21 cellular contexts compared by ENCODE assay signal in the genomic region with DNA sequence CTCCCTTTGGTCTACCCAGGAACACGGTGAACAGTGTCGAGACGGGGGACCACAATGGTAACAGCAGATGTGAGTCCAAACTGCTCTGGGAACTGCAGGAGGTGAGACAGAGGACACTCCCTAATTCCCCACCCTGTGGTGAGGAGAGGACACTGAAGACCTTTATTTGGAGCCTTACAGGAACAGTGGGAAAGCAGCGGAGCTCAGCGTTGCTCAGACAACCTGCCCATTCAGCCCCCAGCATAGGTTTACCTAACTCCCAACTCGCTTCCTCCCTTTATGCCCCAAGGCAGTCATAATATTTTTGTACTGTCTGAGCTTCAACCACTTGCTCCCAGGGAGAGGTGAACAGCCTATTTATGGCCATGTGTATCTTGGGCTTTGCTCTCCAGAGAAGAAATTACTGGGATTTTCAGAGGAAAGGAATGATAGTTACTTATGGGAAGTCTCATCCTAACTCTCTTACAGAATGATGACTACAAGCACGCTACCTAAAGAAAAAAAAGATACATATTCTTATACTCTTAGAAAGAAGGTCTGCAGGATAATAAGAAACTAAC. TPM values are rescaled to one million over a fixed set of nuclear protein-coding genes. Genes with fewer than 3 reads are reported as not detected.
DNase-seq lines count a peak whose midpoint lies in the region; ATAC-seq and TF ChIP-seq lines count a peak whose summit lies in the region.
"Had no signal": no experiment of that assay in that cellular context is flagged by ENCODE, and none has a peak within 500 bp of the region (broad histone marks: within the 10 kb centered on the region; RNA-seq: fewer than 3 reads in every experiment).

No MANE protein-coding gene starts in this region.

- H3K36me3 ChIP-seq in PC-3 (ENCODE audit: low read depth, low read length) (no peaks in the 10 kb centered on the region), mammary epithelial cell (ENCODE audit: insufficient read depth, low read length) (no peaks in the 10 kb centered on the region)
- H3K36me3 ChIP-seq: cardiac muscle cell, neutrophil, upper lobe of left lung had no signal

- H3F3A ChIP-seq in PC-3 (ENCODE audit: low read length, unreplicated experiment), result no peaks in the 10 kb centered on the region

- dilution Hi-C loops in mammary epithelial cell (cut with HindIII; ENCODE audit: low sequenced_read_pairs), result no loop called here

- in situ Hi-C loops in mammary epithelial cell (cut with MboI; ENCODE audit: low sequenced_read_pairs in 2 of 2), result no loop called here

- no peaks in the 10 kb centered on the region for H3K79me2 ChIP-seq in PC-3 (ENCODE audit: low read length)
- no peaks in the 10 kb centered on the region for H3K79me2 ChIP-seq in mammary epithelial cell (ENCODE audit: insufficient read depth, low read length)
- H3K79me2 ChIP-seq: hepatocyte had no signal

- peaks cover 5 to 18% of the 10 kb centered on the region in 2 donors for H3K9me3 Mint-ChIP-seq in activated naive CD4-positive, alpha-beta T cell treated with anti-CD3 and anti-CD28 coated beads, Interleukin-2, amount 50 U/mL, for 72 hours

- no peaks in the 10 kb centered on the region for H3K9me2 ChIP-seq in PC-3 (replicated peaks; ENCODE audit: low read length)

- peak overlapping the region; percentile 79 for H3K9ac ChIP-seq in PC-3 (ENCODE audit: low read length)
- peak overlapping the region; percentile 64 for H3K9ac ChIP-seq in mammary epithelial cell (ENCODE audit: insufficient read depth, low read length)

- H3K4me2 ChIP-seq in PC-3 (ENCODE audit: low read length), result peak overlapping the region; percentile 81
- peak overlapping the region; percentile 77 for H3K4me2 ChIP-seq in mammary epithelial cell (ENCODE audit: insufficient read depth, low read depth, low read length)
- H3K4me2 ChIP-seq: hepatocyte had no signal

- POLR2A ChIA-PET in AG04449 (lab: Yijun Ruan, JAX) (interaction anchor here (1.1 kb wide), 1 partner anchor 153 kb away, joined by 4 read pairs; no protein-coding TSS in a partner anchor), PC-3 (lab: Charles Lee; ENCODE audit: unreplicated experiment) (interaction anchor here (0.5 to 0.6 kb wide), 2 partner anchors 10 to 1282 kb away, joined by 3 to 11 read pairs; no protein-coding TSS in a partner anchor)

- H4K20me1 ChIP-seq in PC-3 (ENCODE audit: low read length), result no peaks in the 10 kb centered on the region
- no peaks in the 10 kb centered on the region for H4K20me1 ChIP-seq in mammary epithelial cell (ENCODE audit: insufficient read depth, low read length)

- H3K27me3 ChIP-seq in PC-3 (ENCODE audit: low read length) (no peaks in the 10 kb centered on the region), mammary epithelial cell (ENCODE audit: insufficient read depth, low read length) (no peaks in the 10 kb centered on the region)
- H3K27me3 ChIP-seq: cardiac muscle cell, hepatocyte, upper lobe of left lung had no signal

- intact Hi-C loops in PC-3 (cut with micrococcal nuclease), result loop anchor here (1.0 to 2.0 kb wide), 3 partner anchors 21 to 61 kb away; a partner anchor contains a TSS
- intact Hi-C loops in mammary epithelial cell (cut with micrococcal nuclease), result loop anchor here (2.0 to 5.0 kb wide), 3 partner anchors 32 to 52 kb away; a partner anchor contains a TSS

- H3K4me3 ChIP-seq in AG04449 (ENCODE audit: low read depth, low read length) (no peak overlapping the region), PC-3 (ENCODE audit: low read length) (peak overlapping the region; percentile 43; the same call in 1 of the 2 replicates), mammary epithelial cell (replicated peaks in 1 of 3; ENCODE audit: insufficient read depth in 1 of 3, low read depth in 2 of 3, low read length in 3 of 3) (peak overlapping the region in 2 of 3 experiments; percentile 9 to 13)
- H3K4me3 ChIP-seq: cardiac muscle cell, GM12878, hepatocyte, upper lobe of left lung had no signal

- H3K4me1 ChIP-seq in PC-3 (ENCODE audit: insufficient read depth, low read length) (peaks cover 43% of the 10 kb centered on the region), mammary epithelial cell (ENCODE audit: insufficient read depth, low read length) (peaks cover 29% of the 10 kb centered on the region)
- H3K4me1 ChIP-seq: upper lobe of left lung had no signal

- peak overlapping the region in 1 of 2 donors; percentile 68 for H3K27ac Mint-ChIP-seq in activated naive CD4-positive, alpha-beta T cell treated with anti-CD3 and anti-CD28 coated beads, Interleukin-2, amount 50 U/mL, for 72 hours
- H3K27ac Mint-ChIP-seq: CD4-positive, alpha-beta memory T cell had no signal

- TF ChIP-seq CTCF in AG04449 (IDR thresholded peaks at IDR 0.05; ENCODE audit: insufficient read depth, low read length, missing control alignments), result no peak
- no peak for TF ChIP-seq CTCF in PC-3 (conservative IDR thresholded peaks at IDR 0.05; ENCODE audit: low read depth, low read length)
- TF ChIP-seq CTCF in mammary epithelial cell (conservative IDR thresholded peaks at IDR 0.05 in 1 of 2, IDR thresholded peaks at IDR 0.05 in 1 of 2; ENCODE audit: extremely low read depth in 1 of 2, insufficient read depth in 1 of 2, low read depth in 1 of 2, low read length in 2 of 2), result no peak

- CTCF ChIA-PET in AG04449 (lab: Yijun Ruan, JAX), result interaction anchor here (3.1 kb wide), 1 partner anchor 46 kb away, joined by 8 read pairs; no protein-coding TSS in a partner anchor
- CTCF ChIA-PET in PC-3 (lab: Charles Lee), result interaction anchor here (1.0 kb wide), 1 partner anchor 37 kb away, joined by 3 read pairs; no protein-coding TSS in a partner anchor
- CTCF ChIA-PET in mammary epithelial cell (lab: Charles Lee; ENCODE audit: low non-redundant PET), result no interaction called here

- WGBS in mammary epithelial cell (ENCODE audit: low coverage, missing lambda C conversion rate), result 15% methylated on average over 6 of the region's 7 CpGs

- DNase-seq in AG04449 (ENCODE audit: low read depth, low spot score) (peak; percentile 65), EH (ENCODE audit: low read depth) (peak; percentile 87), PC-3 (peak; percentile 75), mammary epithelial cell (peak; percentile 94)
- no peak for DNase-seq in activated naive CD4-positive, alpha-beta T cell treated with anti-CD3 and anti-CD28 coated beads, Interleukin-2, amount 50 U/mL, for 72 hours (ENCODE audit: low spot score in 2 of 2)
- DNase-seq: activated T-cell treated with anti-CD3 and anti-CD28 coated beads, Interleukin-2, amount 50 U/mL, for 1 hour; CD4-positive, alpha-beta memory T cell; dermis blood vessel endothelial cell; NCI-H1105; NCI-H2171; NCI-H526 treated with DMSO at 0.1 percent for 48 hours; SHP77; upper lobe of left lung had no signal

- peaks cover 0 to 27% of the 10 kb centered on the region in 2 donors for H3K36me3 Mint-ChIP-seq in activated naive CD4-positive, alpha-beta T cell treated with anti-CD3 and anti-CD28 coated beads, Interleukin-2, amount 50 U/mL, for 72 hours
- H3K36me3 Mint-ChIP-seq: CD4-positive, alpha-beta memory T cell had no signal

- ATAC-seq in PC-3 (peak; percentile 78), HG03039 (IDR thresholded peaks at IDR 0.05; ENCODE audit: unreplicated experiment) (no peak), GM21529 (IDR thresholded peaks at IDR 0.05; ENCODE audit: unreplicated experiment) (no peak), GM18511 (IDR thresholded peaks at IDR 0.05; ENCODE audit: unreplicated experiment) (no peak)
- ATAC-seq in activated naive CD4-positive, alpha-beta T cell treated with anti-CD3 and anti-CD28 coated beads, Interleukin-2, amount 50 U/mL, for 72 hours, result no peak

- H3K27ac ChIP-seq in PC-3 (ENCODE audit: low read length), result peak overlapping the region; percentile 98
- H3K27ac ChIP-seq in mammary epithelial cell (ENCODE audit: insufficient read depth, low read depth, low read length), result peak overlapping the region; percentile 82
- H3K27ac ChIP-seq: cardiac muscle cell, hepatocyte, neutrophil, upper lobe of left lung had no signal

- H2AFZ ChIP-seq in PC-3 (ENCODE audit: low read length) (no peak overlapping the region), mammary epithelial cell (ENCODE audit: low read depth, low read length) (peak overlapping the region; percentile 75)
- H2AFZ ChIP-seq: hepatocyte had no signal

- H3K9me3 ChIP-seq in PC-3 (ENCODE audit: low read length) (no peaks in the 10 kb centered on the region), mammary epithelial cell (replicated peaks; ENCODE audit: insufficient read depth, low read length) (no peaks in the 10 kb centered on the region)
- H3K9me3 ChIP-seq: neutrophil, upper lobe of left lung had no signal

- BruUV-seq in PC-3 (replicated peaks; lab: Mats Ljungman, UMichigan), result TSS peak; percentile 68
- BruUV-seq in mammary epithelial cell (replicated peaks; lab: Mats Ljungman, UMichigan), result TSS peak; percentile 43

RNA-seq across cellular contexts. Expression of a gene that starts 34.0 kb away (rescaled TPM):
- total RNA-seq in PC-3 (2014; rRNA removed) (2.4 and 4.3 TPM in 2 replicates), mammary epithelial cell (10 to 100 TPM in 1 of 2 donors, 1 to 10 TPM in 1; 5.5 to 23.8 TPM)
- 3.0 TPM for polyA plus RNA-seq in mammary epithelial cell
- polyA minus RNA-seq in mammary epithelial cell, result 1.9 TPM
- 1 to 10 TPM in 1 of 2 donors, under 1 TPM in 1; 0.34 to 1.4 TPM for total RNA-seq in activated naive CD4-positive, alpha-beta T cell treated with anti-CD3 and anti-CD28 coated beads, Interleukin-2, amount 50 U/mL, for 72 hours
- polyA plus RNA-seq: CD4-positive, alpha-beta memory T cell; endothelial cell of umbilical vein had no signal

RNA-seq across cellular contexts. Expression of a gene that starts 51.8 kb away (rescaled TPM):
- total RNA-seq in PC-3 (2014; rRNA removed) (98.7 and 115 TPM in 2 replicates), mammary epithelial cell (100 to 1,000 TPM in 1 of 2 donors, 10 to 100 TPM in 1; 84.6 to 147 TPM)
- 105 TPM for polyA plus RNA-seq in mammary epithelial cell
- polyA minus RNA-seq in mammary epithelial cell, result 34.1 TPM
- total RNA-seq in activated naive CD4-positive, alpha-beta T cell treated with anti-CD3 and anti-CD28 coated beads, Interleukin-2, amount 50 U/mL, for 72 hours, result 100 to 1,000 TPM in 1 of 2 donors, 10 to 100 TPM in 1; 41.0 to 104 TPM

Comparison
In these comparisons a context has a peak if more than half of its experiments do, and no peak if none do; other contexts are left out.
1. DNase-seq: peak in AG04449 (single experiment), EH (single experiment), PC-3 (single experiment) and mammary epithelial cell (single experiment); none in activated naive CD4-positive, alpha-beta T cell treated with anti-CD3 and anti-CD28 coated beads, Interleukin-2, amount 50 U/mL, for 72 hours (0 of 2).